9 cellular contexts compared by ENCODE assay signal in genomic region chr3:13280856-13281656, GRCh38.
DNase-seq lines count a peak whose midpoint lies in the region; ATAC-seq and TF ChIP-seq lines count a peak whose summit lies in the region.
"Had no signal": no experiment of that assay in that cellular context is flagged by ENCODE, and none has a peak within 500 bp of the region (broad histone marks: within the 10 kb centered on the region; RNA-seq: fewer than 3 reads in every experiment).

No MANE protein-coding gene starts in this region.

- H3K27me3 ChIP-seq in upper lobe of right lung: peaks cover 40% of the 10 kb centered on the region

- intact Hi-C loops in upper lobe of right lung (cut with DNase I): no loop called here

- TF ChIP-seq CTCF in brain (conservative IDR thresholded peaks at IDR 0.05) (no peak), upper lobe of right lung (IDR thresholded peaks at IDR 0.05) (no peak)

- no peak overlapping the region for H3K27ac ChIP-seq in mesodermal cell (ENCODE audit: low read depth, low read length, severe bottlenecking)
- H3K27ac ChIP-seq in upper lobe of right lung: no peak overlapping the region
- H3K27ac ChIP-seq: neutrophil had no signal

- H3K9me3 ChIP-seq in mesodermal cell (ENCODE audit: control insufficient read depth, low read length) (peaks cover 13% of the 10 kb centered on the region), upper lobe of right lung (peaks cover 4% of the 10 kb centered on the region)

- H3K36me3 ChIP-seq in mesodermal cell (ENCODE audit: control insufficient read depth, insufficient read depth, low read length) (no peaks in the 10 kb centered on the region), upper lobe of right lung (no peaks in the 10 kb centered on the region)
- H3K36me3 ChIP-seq: neutrophil had no signal

- H3K9me3 Mint-ChIP-seq in activated naive CD4-positive, alpha-beta T cell treated with anti-CD3 and anti-CD28 coated beads, Interleukin-2, amount 50 U/mL, for 24 hours: peaks cover 10% of the 10 kb centered on the region
- peaks cover 10 to 16% (median 14%) of the 10 kb centered on the region in 5 experiments for H3K9me3 Mint-ChIP-seq in brain

- peaks cover 5% of the 10 kb centered on the region for H3K4me1 Mint-ChIP-seq in activated naive CD4-positive, alpha-beta T cell treated with anti-CD3 and anti-CD28 coated beads, Interleukin-2, amount 50 U/mL, for 24 hours
- peaks cover 25% of the 10 kb centered on the region for H3K4me1 Mint-ChIP-seq in brain

- H3K4me3 ChIP-seq in mesodermal cell (ENCODE audit: extremely low read depth, insufficient read depth, low read length, poor library complexity, severe bottlenecking) (peak overlapping the region; percentile 49), upper lobe of right lung (peak overlapping the region; percentile 48)

- ATAC-seq in upper lobe of right lung (peak; percentile 23), GM21515 (IDR thresholded peaks at IDR 0.05; ENCODE audit: unreplicated experiment) (no peak)

- no peak overlapping the region for H3K27ac Mint-ChIP-seq in activated naive CD4-positive, alpha-beta T cell treated with anti-CD3 and anti-CD28 coated beads, Interleukin-2, amount 50 U/mL, for 24 hours
- peak overlapping the region in 1 of 5 experiments; percentile 38 for H3K27ac Mint-ChIP-seq in brain

- H3K36me3 Mint-ChIP-seq in activated naive CD4-positive, alpha-beta T cell treated with anti-CD3 and anti-CD28 coated beads, Interleukin-2, amount 50 U/mL, for 24 hours: peaks cover 4% of the 10 kb centered on the region
- H3K36me3 Mint-ChIP-seq in brain: peaks cover 10% of the 10 kb centered on the region

- 61 to 63% methylated on average over 18 to 20 of the region's 23 CpGs for WGBS in mesodermal cell (ENCODE audit: insufficient coverage in 2 of 2), 2 experiments

- peak overlapping the region; percentile 77 for H3K4me3 Mint-ChIP-seq in activated naive CD4-positive, alpha-beta T cell treated with anti-CD3 and anti-CD28 coated beads, Interleukin-2, amount 50 U/mL, for 24 hours
- peak overlapping the region; percentile 81 to 86 (median 82) for H3K4me3 Mint-ChIP-seq in brain

- H3K4me1 ChIP-seq in mesodermal cell (ENCODE audit: control insufficient read depth, insufficient read depth, low read length, poor library complexity, severe bottlenecking): peaks cover 34% of the 10 kb centered on the region
- peaks cover 9% of the 10 kb centered on the region for H3K4me1 ChIP-seq in upper lobe of right lung

- DNase-seq in activated naive CD4-positive, alpha-beta T cell treated with anti-CD3 and anti-CD28 coated beads, Interleukin-2, amount 50 U/mL, for 16 hours: no peak
- DNase-seq in upper lobe of right lung: peak; percentile 62
- DNase-seq in stimulated activated CD4-positive, alpha-beta T cell treated with anti-CD3 and anti-CD28 coated beads, Interleukin-1b, Interleukin-23, amount 100 ng/mL, for 48 hours: no peak
- no peak for DNase-seq in H4 (ENCODE audit: low spot score)

- peaks cover 27% of the 10 kb centered on the region for H3K27me3 Mint-ChIP-seq in activated naive CD4-positive, alpha-beta T cell treated with anti-CD3 and anti-CD28 coated beads, Interleukin-2, amount 50 U/mL, for 24 hours
- peaks cover 48% of the 10 kb centered on the region for H3K27me3 Mint-ChIP-seq in brain
